15 cellular contexts compared by ENCODE assay signal in the genomic region with DNA sequence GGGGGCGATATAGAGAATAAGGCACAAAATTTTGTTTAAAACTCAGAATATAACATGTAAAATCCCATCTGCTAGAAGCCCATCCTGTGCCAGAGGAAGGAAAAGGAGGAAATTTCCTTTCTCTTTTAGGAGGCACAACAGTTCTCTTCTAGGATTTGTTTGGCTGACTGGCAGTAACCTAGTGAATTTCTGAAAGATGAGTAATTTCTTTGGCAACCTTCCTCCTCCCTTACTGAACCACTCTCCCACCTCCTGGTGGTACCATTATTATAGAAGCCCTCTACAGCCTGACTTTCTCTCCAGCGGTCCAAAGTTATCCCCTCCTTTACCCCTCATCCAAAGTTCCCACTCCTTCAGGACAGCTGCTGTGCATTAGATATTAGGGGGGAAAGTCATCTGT. TPM values are rescaled to one million over a fixed set of nuclear protein-coding genes. Genes with fewer than 3 reads are reported as not detected.
DNase-seq lines count a peak whose midpoint lies in the region; ATAC-seq, FAIRE-seq and TF ChIP-seq lines count a peak whose summit lies in the region.
"Had no signal": no experiment of that assay in that cellular context is flagged by ENCODE, and none has a peak within 500 bp of the region (broad histone marks: within the 10 kb centered on the region; RNA-seq: fewer than 3 reads in every experiment).

No MANE protein-coding gene starts in this region.

- POLR2A ChIA-PET in AG04450 (lab: Yijun Ruan, JAX), result no interaction called here

- peaks cover 50% of the 10 kb centered on the region for H3K4me1 Mint-ChIP-seq in HFFc6 (ENCODE audit: low read depth)
- peaks cover 12% of the 10 kb centered on the region for H3K4me1 Mint-ChIP-seq in astrocyte (ENCODE audit: low read depth, unreplicated experiment)
- H3K4me1 Mint-ChIP-seq in natural killer cell, result no peaks in the 10 kb centered on the region
- H3K4me1 Mint-ChIP-seq: endodermal cell, neural progenitor cell had no signal

- H3K36me3 ChIP-seq in astrocyte (ENCODE audit: insufficient read depth, low read length), result peaks cover 22% of the 10 kb centered on the region
- H3K36me3 ChIP-seq: neural progenitor cell, uterus had no signal

- H3K27ac Mint-ChIP-seq in HFFc6, result peak overlapping the region; percentile 15
- no peak overlapping the region for H3K27ac Mint-ChIP-seq in astrocyte (ENCODE audit: unreplicated experiment)
- no peak overlapping the region for H3K27ac Mint-ChIP-seq in natural killer cell
- H3K27ac Mint-ChIP-seq: activated naive CD8-positive, alpha-beta T cell treated with anti-CD3 and anti-CD28 coated beads for 36 hours; CD4-positive, CD25-positive, alpha-beta regulatory T cell; endodermal cell; neural progenitor cell had no signal

- peak; percentile 39; the same call in 1 of the 2 replicates for TF ChIP-seq CTCF in AG04450 (IDR thresholded peaks at IDR 0.05; ENCODE audit: low read depth, low read length)
- TF ChIP-seq CTCF in HFFc6 (IDR thresholded peaks at IDR 0.05), result peak; percentile 48; the same call in 1 of the 2 replicates
- peak; percentile 2 for TF ChIP-seq CTCF in astrocyte (IDR thresholded peaks at IDR 0.05; ENCODE audit: insufficient read depth, low read depth, low read length)
- no peak for TF ChIP-seq CTCF in natural killer cell (IDR thresholded peaks at IDR 0.05)

- no peak overlapping the region for H3K27ac ChIP-seq in AG04450 (ENCODE audit: low read depth, low read length)
- H3K27ac ChIP-seq in astrocyte (ENCODE audit: low read depth, low read length), result no peak overlapping the region
- H3K27ac ChIP-seq: neural progenitor cell, PC-9 had no signal

- no peak overlapping the region for H3K4me2 ChIP-seq in astrocyte (ENCODE audit: low read length)
- H3K4me2 ChIP-seq: neural progenitor cell, PC-9 had no signal

- FAIRE-seq in astrocyte (lab: Jason Lieb, UNC), result no peak

- H3K9me3 ChIP-seq in AG04450 (ENCODE audit: control insufficient read depth, insufficient read depth, low read length) (no peaks in the 10 kb centered on the region), astrocyte (ENCODE audit: insufficient read depth, low read depth, low read length) (no peaks in the 10 kb centered on the region)
- H3K9me3 ChIP-seq: uterus had no signal

- H2AFZ ChIP-seq in astrocyte (ENCODE audit: low read depth, low read length), result no peak overlapping the region
- H2AFZ ChIP-seq: neural progenitor cell, PC-9 had no signal

- H3K36me3 Mint-ChIP-seq in HFFc6 (ENCODE audit: low read depth) (peaks cover 17% of the 10 kb centered on the region), astrocyte (ENCODE audit: low read depth, unreplicated experiment) (no peaks in the 10 kb centered on the region), natural killer cell (no peaks in the 10 kb centered on the region)
- H3K36me3 Mint-ChIP-seq: CD4-positive, CD25-positive, alpha-beta regulatory T cell; neural progenitor cell had no signal

- peak; percentile 36 for DNase-seq in AG04450 (ENCODE audit: low read depth, low spot score)
- DNase-seq in HFFc6, result peak; percentile 70
- DNase-seq in astrocyte (ENCODE audit: low read depth), result peak; percentile 48
- DNase-seq in hepatic stellate cell (ENCODE audit: low spot score), result peak; percentile 36
- no peak for DNase-seq in stimulated activated CD8-positive, alpha-beta memory T cell treated with anti-CD3 and anti-CD28 coated beads, Interleukin-4, amount 100 ng/mL, for 48 hours
- DNase-seq in natural killer cell, result no peak
- DNase-seq in DMS79 (lab: John Stamatoyannopoulos, UW), result no peak
- DNase-seq: activated naive CD8-positive, alpha-beta T cell treated with anti-CD3 and anti-CD28 coated beads for 36 hours; CD4-positive, CD25-positive, alpha-beta regulatory T cell; endodermal cell; NCI-H2081 treated with DMSO at 0.1 percent for 48 hours; PC-9; uterus had no signal

- H3K4me1 ChIP-seq in astrocyte (ENCODE audit: insufficient read depth, low read length), result peaks cover 6% of the 10 kb centered on the region
- H3K4me1 ChIP-seq: neural progenitor cell, uterus had no signal

- no peaks in the 10 kb centered on the region for H4K20me1 ChIP-seq in astrocyte (ENCODE audit: insufficient read depth, low read length)

- no peak for ATAC-seq in natural killer cell
- no peak for ATAC-seq in GM18511 (IDR thresholded peaks at IDR 0.05; ENCODE audit: unreplicated experiment)

- no peaks in the 10 kb centered on the region for H3K27me3 ChIP-seq in AG04450 (ENCODE audit: control insufficient read depth, insufficient read depth, low read length)
- H3K27me3 ChIP-seq in astrocyte (ENCODE audit: insufficient read depth, low read length), result no peaks in the 10 kb centered on the region
- H3K27me3 ChIP-seq: neural progenitor cell, uterus had no signal

- no peak overlapping the region for H3K4me3 Mint-ChIP-seq in HFFc6
- no peak overlapping the region for H3K4me3 Mint-ChIP-seq in astrocyte (ENCODE audit: unreplicated experiment)
- no peak overlapping the region for H3K4me3 Mint-ChIP-seq in natural killer cell
- H3K4me3 Mint-ChIP-seq: activated naive CD8-positive, alpha-beta T cell treated with anti-CD3 and anti-CD28 coated beads for 36 hours; CD4-positive, CD25-positive, alpha-beta regulatory T cell; endodermal cell; neural progenitor cell had no signal

- no peak overlapping the region for H3K9ac ChIP-seq in astrocyte (ENCODE audit: low read length)
- H3K9ac ChIP-seq: neural progenitor cell had no signal

- H3K79me2 ChIP-seq in astrocyte (ENCODE audit: insufficient read depth, low read length), result no peaks in the 10 kb centered on the region

- intact Hi-C loops in natural killer cell (cut with micrococcal nuclease), result no loop called here

- no peaks in the 10 kb centered on the region for H3K9me3 Mint-ChIP-seq in HFFc6
- H3K9me3 Mint-ChIP-seq in astrocyte (ENCODE audit: unreplicated experiment), result no peaks in the 10 kb centered on the region
- no peaks in the 10 kb centered on the region for H3K9me3 Mint-ChIP-seq in natural killer cell
- H3K9me3 Mint-ChIP-seq: activated naive CD8-positive, alpha-beta T cell treated with anti-CD3 and anti-CD28 coated beads for 36 hours; endodermal cell; neural progenitor cell had no signal

- CTCF ChIA-PET in AG04450 (lab: Charles Lee), result interaction anchor here (0.7 to 7.4 kb wide), 3 partner anchors 67 to 170 kb away, joined by 3 to 135 read pairs (median 3); no protein-coding TSS in a partner anchor

- H3K27me3 Mint-ChIP-seq in HFFc6 (ENCODE audit: insufficient read depth) (no peaks in the 10 kb centered on the region; the same call in 1 of the 2 replicates), astrocyte (ENCODE audit: low read depth, unreplicated experiment) (no peaks in the 10 kb centered on the region), natural killer cell (ENCODE audit: low read depth in 2 of 2) (no peaks in the 10 kb centered on the region)
- H3K27me3 Mint-ChIP-seq: activated naive CD8-positive, alpha-beta T cell treated with anti-CD3 and anti-CD28 coated beads for 36 hours; CD4-positive, CD25-positive, alpha-beta regulatory T cell had no signal

- H3K4me3 ChIP-seq in AG04450 (ENCODE audit: low read depth, low read length), result no peak overlapping the region
- H3K4me3 ChIP-seq in astrocyte (ENCODE audit: insufficient read depth, low read depth, low read length), result no peak overlapping the region
- H3K4me3 ChIP-seq: neural progenitor cell, PC-9, uterus had no signal

RNA-seq across cellular contexts. Expression of gene MOCS2, which starts 18.3 kb away (rescaled TPM):
- polyA plus RNA-seq in AG04450 (2011; rRNA removed), result 53.3 and 79.6 TPM in 2 replicates
- 13.0 and 19.1 TPM in 2 replicates for polyA minus RNA-seq in AG04450 (2011; rRNA and poly(A)+ RNA removed)
- total RNA-seq in HFFc6 (2021; fragmentation: NEBNext Ultra II Directional; extraction: Animal tissue kit (Norgen Biotek cat#: 25700)), result 10 to 100 TPM; 51.2 to 58.7 (median 54.9) TPM
- 42.7 and 44.2 TPM in 2 replicates for total RNA-seq in astrocyte
- total RNA-seq in natural killer cell, result 10 to 100 TPM; 13.8 to 15.9 (median 14.7) TPM

Comparison
In these comparisons a context has a peak if more than half of its experiments do, and no peak if none do; other contexts are left out.
1. DNase-seq: peak in AG04450 (single experiment), HFFc6 (single experiment), astrocyte (single experiment) and hepatic stellate cell (single experiment); none in stimulated activated CD8-positive, alpha-beta memory T cell treated with anti-CD3 and anti-CD28 coated beads, Interleukin-4, amount 100 ng/mL, for 48 hours (single experiment), natural killer cell (single experiment) and DMS79 (single experiment).